ENCODE assay signal across 9 cellular contexts in the genomic region with DNA sequence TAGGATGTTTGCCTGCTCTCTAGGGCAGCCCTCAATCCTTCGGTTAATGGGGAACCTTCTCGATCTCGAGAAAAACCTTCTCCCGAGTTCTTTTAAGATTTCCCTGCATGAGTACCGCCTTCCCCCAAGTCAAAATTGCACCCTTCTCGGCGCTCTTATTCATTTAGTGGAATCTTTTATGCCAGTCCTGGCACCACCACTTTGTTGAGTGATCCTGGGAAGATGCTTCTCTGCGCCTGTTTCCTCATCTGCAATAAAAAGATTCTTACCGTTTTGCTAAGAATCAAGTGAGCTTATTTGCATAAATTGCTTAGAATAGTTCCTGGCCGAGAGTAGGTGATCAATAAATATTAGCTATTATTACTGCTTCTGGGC. TPM values are rescaled to one million over a fixed set of nuclear protein-coding genes. Genes with fewer than 3 reads are reported as not detected.
DNase-seq lines count a peak whose midpoint lies in the region; ATAC-seq and TF ChIP-seq lines count a peak whose summit lies in the region.
"Had no signal": no experiment of that assay in that cellular context is flagged by ENCODE, and none has a peak within 500 bp of the region (broad histone marks: within the 10 kb centered on the region; RNA-seq: fewer than 3 reads in every experiment).

No MANE protein-coding gene starts in this region.

- H3K4me1 ChIP-seq in PC-9 (replicated peaks; ENCODE audit: insufficient read depth) (peaks cover 51% of the 10 kb centered on the region), esophagus (ENCODE audit: control insufficient read depth in 2 of 2, insufficient read depth in 2 of 2, low read length in 1 of 2) (peaks cover 0 to 4% of the 10 kb centered on the region in 2 donors), psoas muscle (peaks cover 29% of the 10 kb centered on the region)

- no peak for TF ChIP-seq CTCF in GM06990 (IDR thresholded peaks at IDR 0.05; ENCODE audit: insufficient read depth, low read length, poor library complexity, severe bottlenecking)
- TF ChIP-seq CTCF in PC-9 (conservative IDR thresholded peaks at IDR 0.05): no peak
- TF ChIP-seq CTCF in psoas muscle (IDR thresholded peaks at IDR 0.05): no peak

- CTCF ChIA-PET in PC-9 (lab: Charles Lee): no interaction called here

- H3K36me3 ChIP-seq in GM06990 (ENCODE audit: control insufficient read depth, insufficient read depth, low read length): no peaks in the 10 kb centered on the region
- peaks cover 8% of the 10 kb centered on the region for H3K36me3 ChIP-seq in PC-9 (ENCODE audit: low read depth)
- H3K36me3 ChIP-seq in esophagus (ENCODE audit: control insufficient read depth in 2 of 2, insufficient read depth in 2 of 2, low read length in 1 of 2): no peaks in the 10 kb centered on the region
- H3K36me3 ChIP-seq in psoas muscle (ENCODE audit: insufficient read depth in 1 of 2, low read depth in 1 of 2): no peaks in the 10 kb centered on the region

- H3K9me3 ChIP-seq in PC-9 (ENCODE audit: insufficient read depth, low read depth) (no peaks in the 10 kb centered on the region), esophagus (ENCODE audit: control insufficient read depth in 2 of 2, insufficient read depth in 1 of 2, low read depth in 1 of 2, low read length in 1 of 2) (no peaks in the 10 kb centered on the region), psoas muscle (no peaks in the 10 kb centered on the region)

- POLR2A ChIA-PET in PC-9 (lab: Charles Lee; ENCODE audit: unreplicated experiment): interaction anchor here (0.5 kb wide), 1 partner anchor 227 kb away, joined by 7 read pairs; no protein-coding TSS in a partner anchor

- no peaks in the 10 kb centered on the region for H3K9me2 ChIP-seq in PC-9 (ENCODE audit: insufficient read depth)

- H3K79me2 ChIP-seq in PC-9 (ENCODE audit: low read depth): peaks cover 69% of the 10 kb centered on the region

- H3K27ac ChIP-seq in PC-9 (peak overlapping the region; percentile 97), esophagus (ENCODE audit: low read depth in 2 of 2, low read length in 1 of 2) (peak overlapping the region; percentile 58 to 96), psoas muscle (peak overlapping the region; percentile 90)

- TSS peak; percentile 28 for BruUV-seq in PC-9 (replicated peaks; lab: Mats Ljungman, UMichigan)

- intact Hi-C loops in PC-9 (cut with micrococcal nuclease; ENCODE audit: unreplicated experiment): loop anchor here (5.0 kb wide), 1 partner anchor 184 kb away; the partner anchor contains the start of gene SMURF1
- intact Hi-C loops in psoas muscle (cut with DNase I): loop anchor here in 1 of 2 donors (2.0 kb wide), 1 partner anchor 42 kb away; no protein-coding TSS in a partner anchor

- peak overlapping the region; percentile 81 for H3K4me2 ChIP-seq in PC-9

- no peaks in the 10 kb centered on the region for H4K20me1 ChIP-seq in PC-9 (ENCODE audit: insufficient read depth)

- DNase-seq in GM06990 (ENCODE audit: extremely low read depth, insufficient read length) (no peak), PC-9 (no peak), psoas muscle (no peak), left lobe of liver (ENCODE audit: low spot score) (no peak), superior temporal gyrus (ENCODE audit: extremely low spot score) (no peak), NCI-H1694 treated with DMSO at 0.1 percent for 48 hours (lab: John Stamatoyannopoulos, UW) (no peak)
- DNase-seq in NK-92 treated with Interleukin-12 subunit alpha and Interleukin-12 subunit beta, amount 100 ng/mL, for 24 hours (lab: John Stamatoyannopoulos, UW): no peak

- peaks cover 45% of the 10 kb centered on the region for H3F3A ChIP-seq in PC-9 (ENCODE audit: insufficient read depth, low read depth)

- H3K27me3 ChIP-seq in GM06990 (replicated peaks; ENCODE audit: control insufficient read depth, insufficient read depth, low read length) (no peaks in the 10 kb centered on the region), PC-9 (ENCODE audit: insufficient read depth, low read depth) (no peaks in the 10 kb centered on the region), esophagus (ENCODE audit: control insufficient read depth in 1 of 2, insufficient read depth in 2 of 2, low read length in 2 of 2) (no peaks in the 10 kb centered on the region), psoas muscle (ENCODE audit: insufficient read depth in 3 of 3, low read length in 2 of 3) (no peaks in the 10 kb centered on the region)

- H3K4me3 ChIP-seq in GM06990 (replicated peaks; ENCODE audit: low read depth, low read length) (peak overlapping the region; percentile 92), PC-9 (peak overlapping the region; percentile 93), esophagus (ENCODE audit: low read depth in 1 of 2, low read length in 2 of 2) (peak overlapping the region; percentile 87 to 100), psoas muscle (peak overlapping the region; percentile 94)

- peak overlapping the region; percentile 95 for H2AFZ ChIP-seq in PC-9

- 1% methylated on average over 10 of the region's 10 CpGs for WGBS in esophagus, 2 donors
- 1 to 3% (median 2%) methylated on average over 10 of the region's 10 CpGs for WGBS in psoas muscle, 3 donors

- ATAC-seq in psoas muscle (no peak), left lobe of liver (no peak)

RNA-seq across cellular contexts. Expression of gene ARPC1A, which starts 0.7 kb away (rescaled TPM):
- total RNA-seq in PC-9 (2021) (274 and 305 TPM in 2 replicates), psoas muscle (10 to 100 TPM; 41.6 to 53.5 (median 47.6) TPM), left lobe of liver (64.2 TPM)
- polyA plus RNA-seq in esophagus (100 to 1,000 TPM; 150 to 209 TPM), psoas muscle (100 to 1,000 TPM in 1 of 3 donors, 10 to 100 TPM in 2; 38.1 to 114 (median 71.2) TPM)

RNA-seq across cellular contexts. Expression of gene ARPC1B, which starts 48.1 kb away (rescaled TPM):
- total RNA-seq in PC-9 (2021): 276 and 289 TPM in 2 replicates
- 10 to 100 TPM; 18.0 to 55.7 TPM for polyA plus RNA-seq in esophagus
- 10 to 100 TPM; 12.9 to 19.1 (median 15.7) TPM for total RNA-seq in psoas muscle
- polyA plus RNA-seq in psoas muscle: 10 to 100 TPM; 20.0 to 61.5 (median 25.9) TPM
- 37.4 TPM for total RNA-seq in left lobe of liver

RNA-seq across cellular contexts. Expression of gene MYH16, which starts 53.8 kb away (rescaled TPM):
- total RNA-seq in PC-9 (2021) (11.7 and 18.0 TPM in 2 replicates), psoas muscle (not detected), left lobe of liver (not detected)
- polyA plus RNA-seq in esophagus (under 1 TPM in 1 of 2 donors, not detected in 1; 0.04 TPM), psoas muscle (not detected)
- total RNA-seq: lung microvascular endothelial cell had no signal

Comparison
In these comparisons a context has a peak if more than half of its experiments do, and no peak if none do; other contexts are left out.
1. RNA of gene MYH16, which starts 53.8 kb away (total RNA-seq): 11.7 to 18.0 TPM in PC-9; not detected in psoas muscle and not detected in left lobe of liver (single experiment); every median in the first group is over 10 times any median in the second.
2. Peak in every context shown above with its lines, with median percentiles within 50 percentile points of each other: H3K4me3 ChIP-seq and H3K27ac ChIP-seq.